Comparison of ENCODE assay signal across 1 cellular context in the genomic region with DNA sequence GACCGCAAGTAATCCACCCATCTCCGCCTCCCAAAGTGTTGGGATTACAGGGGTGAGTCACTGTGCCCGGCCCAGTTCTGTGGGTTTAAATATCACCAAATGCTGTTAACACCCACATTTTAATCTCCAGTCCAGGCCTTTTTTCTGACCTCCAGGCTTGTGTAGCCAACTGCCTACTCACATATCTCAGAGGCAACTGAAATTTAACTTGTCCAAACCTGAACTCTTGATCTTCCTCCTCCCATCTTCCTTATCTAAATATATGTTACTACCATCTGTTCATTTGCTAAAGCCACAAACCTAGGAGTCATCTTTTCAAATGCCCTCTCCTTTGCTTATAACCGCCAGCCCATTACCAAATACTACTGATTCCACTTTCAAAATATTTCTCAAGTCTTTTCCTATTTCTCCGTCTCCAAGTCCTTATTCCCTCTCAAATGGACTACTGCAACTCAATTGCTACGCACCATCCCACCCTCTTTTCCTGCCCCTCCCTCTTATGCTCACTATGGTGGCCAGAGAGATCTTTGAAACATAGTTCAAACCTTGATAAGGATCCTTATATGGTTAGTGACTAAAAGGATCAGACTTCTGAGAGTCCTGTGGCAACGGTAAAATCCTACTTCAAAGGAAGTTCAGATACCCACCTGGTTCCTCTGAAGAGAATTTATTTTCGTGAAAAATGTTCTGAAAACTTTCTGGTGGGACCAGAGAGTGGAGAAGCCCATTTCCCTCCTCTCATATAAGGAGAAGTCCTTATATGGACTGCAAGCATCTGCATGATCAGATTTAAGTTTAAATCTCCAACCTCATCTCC.
TF ChIP-seq lines count a peak whose summit lies in the region.

No MANE protein-coding gene starts in this region.

TF ChIP-seq in K562, 482 proteins besides CTCF, POLR2A, EP300 and RAD21 (continued from another document and continues in another):
- TF ChIP-seq ZNF184 (CRISPR knock-in tag; IDR thresholded peaks at IDR 0.05) (no peak), ZNF785 (CRISPR knock-in tag; IDR thresholded peaks at IDR 0.05) (no peak), SP2 (IDR thresholded peaks at IDR 0.05; ENCODE audit: extremely low read depth, low read depth, low read length, poor library complexity, severe bottlenecking) (no peak), ZNF695 (CRISPR knock-in tag; IDR thresholded peaks at IDR 0.05) (no peak), PHF21A (IDR thresholded peaks at IDR 0.05; ENCODE audit: borderline replicate concordance, low read depth) (no peak), HNRNPK (IDR thresholded peaks at IDR 0.05; ENCODE audit: low read depth, low read length, poor library complexity, severe bottlenecking) (no peak), IRF2 (CRISPR knock-in tag; IDR thresholded peaks at IDR 0.05) (no peak), CBX8 (IDR thresholded peaks at IDR 0.05; ENCODE audit: borderline replicate concordance, extremely low read depth, low read depth, low read length, poor library complexity, severe bottlenecking) (no peak), ZNF668 (CRISPR knock-in tag; IDR thresholded peaks at IDR 0.05) (no peak), SRSF1 (IDR thresholded peaks at IDR 0.05; ENCODE audit: low read depth, low read length) (no peak), EGR1 (conservative IDR thresholded peaks at IDR 0.05) (peak; percentile 94), CSDE1 (IDR thresholded peaks at IDR 0.05) (no peak), RHOXF2B (CRISPR knock-in tag; conservative IDR thresholded peaks at IDR 0.05) (no peak), ERF (CRISPR knock-in tag; IDR thresholded peaks at IDR 0.05) (no peak), KDM4B (IDR thresholded peaks at IDR 0.05; ENCODE audit: borderline replicate concordance in 2 of 2, low read depth in 1 of 2) (peak in 1 of 2 experiments; percentile 88; a peak in 1 of 4 replicates), MEIS2 (IDR thresholded peaks at IDR 0.05; ENCODE audit: partially characterized antibody) (peak; percentile 82), TGIF2 (CRISPR knock-in tag; IDR thresholded peaks at IDR 0.05) (no peak), SMAD2 (IDR thresholded peaks at IDR 0.05; ENCODE audit: low read depth, low read length) (no peak), HDGF (IDR thresholded peaks at IDR 0.05) (peak; percentile 17; the same call in 1 of the 2 replicates), ZC3H4 (CRISPR knock-in tag; IDR thresholded peaks at IDR 0.05; ENCODE audit: borderline replicate concordance) (no peak), PTBP1 (IDR thresholded peaks at IDR 0.05; ENCODE audit: low read depth, low read length) (no peak), ILF3 (IDR thresholded peaks at IDR 0.05; ENCODE audit: borderline replicate concordance) (peak; percentile 63; the same call in 1 of the 2 replicates), YY1 (IDR thresholded peaks at IDR 0.05; ENCODE audit: borderline replicate concordance in 1 of 3, control insufficient read depth in 1 of 3, extremely low read depth in 1 of 3, insufficient read depth in 3 of 3, insufficient read length in 1 of 3, insufficient replicate concordance in 2 of 3, low read depth in 1 of 3, low read length in 2 of 3) (peak in 1 of 3 experiments; percentile 10)
- TF ChIP-seq, protein P1, sequence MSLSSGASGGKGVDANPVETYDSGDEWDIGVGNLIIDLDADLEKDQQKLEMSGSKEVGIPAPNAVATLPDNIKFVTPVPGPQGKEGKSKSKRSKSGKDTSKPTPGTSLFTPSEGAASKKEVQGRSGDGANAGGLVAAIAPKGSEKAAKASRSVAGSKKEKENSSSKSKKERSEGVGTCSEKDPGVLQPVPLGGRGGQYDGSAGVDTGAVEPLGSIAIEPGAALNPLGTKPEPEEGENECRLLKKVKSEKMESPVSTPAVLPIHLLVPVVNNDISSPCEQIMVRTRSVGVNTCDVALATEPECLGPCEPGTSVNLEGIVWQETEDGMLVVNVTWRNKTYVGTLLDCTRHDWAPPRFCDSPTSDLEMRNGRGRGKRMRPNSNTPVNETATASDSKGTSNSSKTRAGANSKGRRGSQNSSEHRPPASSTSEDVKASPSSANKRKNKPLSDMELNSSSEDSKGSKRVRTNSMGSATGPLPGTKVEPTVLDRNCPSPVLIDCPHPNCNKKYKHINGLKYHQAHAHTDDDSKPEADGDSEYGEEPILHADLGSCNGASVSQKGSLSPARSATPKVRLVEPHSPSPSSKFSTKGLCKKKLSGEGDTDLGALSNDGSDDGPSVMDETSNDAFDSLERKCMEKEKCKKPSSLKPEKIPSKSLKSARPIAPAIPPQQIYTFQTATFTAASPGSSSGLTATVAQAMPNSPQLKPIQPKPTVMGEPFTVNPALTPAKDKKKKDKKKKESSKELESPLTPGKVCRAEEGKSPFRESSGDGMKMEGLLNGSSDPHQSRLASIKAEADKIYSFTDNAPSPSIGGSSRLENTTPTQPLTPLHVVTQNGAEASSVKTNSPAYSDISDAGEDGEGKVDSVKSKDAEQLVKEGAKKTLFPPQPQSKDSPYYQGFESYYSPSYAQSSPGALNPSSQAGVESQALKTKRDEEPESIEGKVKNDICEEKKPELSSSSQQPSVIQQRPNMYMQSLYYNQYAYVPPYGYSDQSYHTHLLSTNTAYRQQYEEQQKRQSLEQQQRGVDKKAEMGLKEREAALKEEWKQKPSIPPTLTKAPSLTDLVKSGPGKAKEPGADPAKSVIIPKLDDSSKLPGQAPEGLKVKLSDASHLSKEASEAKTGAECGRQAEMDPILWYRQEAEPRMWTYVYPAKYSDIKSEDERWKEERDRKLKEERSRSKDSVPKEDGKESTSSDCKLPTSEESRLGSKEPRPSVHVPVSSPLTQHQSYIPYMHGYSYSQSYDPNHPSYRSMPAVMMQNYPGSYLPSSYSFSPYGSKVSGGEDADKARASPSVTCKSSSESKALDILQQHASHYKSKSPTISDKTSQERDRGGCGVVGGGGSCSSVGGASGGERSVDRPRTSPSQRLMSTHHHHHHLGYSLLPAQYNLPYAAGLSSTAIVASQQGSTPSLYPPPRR (CRISPR knock-in tag; IDR thresholded peaks at IDR 0.05; ENCODE audit: borderline replicate concordance), result no peak
- TF ChIP-seq, protein P2, sequence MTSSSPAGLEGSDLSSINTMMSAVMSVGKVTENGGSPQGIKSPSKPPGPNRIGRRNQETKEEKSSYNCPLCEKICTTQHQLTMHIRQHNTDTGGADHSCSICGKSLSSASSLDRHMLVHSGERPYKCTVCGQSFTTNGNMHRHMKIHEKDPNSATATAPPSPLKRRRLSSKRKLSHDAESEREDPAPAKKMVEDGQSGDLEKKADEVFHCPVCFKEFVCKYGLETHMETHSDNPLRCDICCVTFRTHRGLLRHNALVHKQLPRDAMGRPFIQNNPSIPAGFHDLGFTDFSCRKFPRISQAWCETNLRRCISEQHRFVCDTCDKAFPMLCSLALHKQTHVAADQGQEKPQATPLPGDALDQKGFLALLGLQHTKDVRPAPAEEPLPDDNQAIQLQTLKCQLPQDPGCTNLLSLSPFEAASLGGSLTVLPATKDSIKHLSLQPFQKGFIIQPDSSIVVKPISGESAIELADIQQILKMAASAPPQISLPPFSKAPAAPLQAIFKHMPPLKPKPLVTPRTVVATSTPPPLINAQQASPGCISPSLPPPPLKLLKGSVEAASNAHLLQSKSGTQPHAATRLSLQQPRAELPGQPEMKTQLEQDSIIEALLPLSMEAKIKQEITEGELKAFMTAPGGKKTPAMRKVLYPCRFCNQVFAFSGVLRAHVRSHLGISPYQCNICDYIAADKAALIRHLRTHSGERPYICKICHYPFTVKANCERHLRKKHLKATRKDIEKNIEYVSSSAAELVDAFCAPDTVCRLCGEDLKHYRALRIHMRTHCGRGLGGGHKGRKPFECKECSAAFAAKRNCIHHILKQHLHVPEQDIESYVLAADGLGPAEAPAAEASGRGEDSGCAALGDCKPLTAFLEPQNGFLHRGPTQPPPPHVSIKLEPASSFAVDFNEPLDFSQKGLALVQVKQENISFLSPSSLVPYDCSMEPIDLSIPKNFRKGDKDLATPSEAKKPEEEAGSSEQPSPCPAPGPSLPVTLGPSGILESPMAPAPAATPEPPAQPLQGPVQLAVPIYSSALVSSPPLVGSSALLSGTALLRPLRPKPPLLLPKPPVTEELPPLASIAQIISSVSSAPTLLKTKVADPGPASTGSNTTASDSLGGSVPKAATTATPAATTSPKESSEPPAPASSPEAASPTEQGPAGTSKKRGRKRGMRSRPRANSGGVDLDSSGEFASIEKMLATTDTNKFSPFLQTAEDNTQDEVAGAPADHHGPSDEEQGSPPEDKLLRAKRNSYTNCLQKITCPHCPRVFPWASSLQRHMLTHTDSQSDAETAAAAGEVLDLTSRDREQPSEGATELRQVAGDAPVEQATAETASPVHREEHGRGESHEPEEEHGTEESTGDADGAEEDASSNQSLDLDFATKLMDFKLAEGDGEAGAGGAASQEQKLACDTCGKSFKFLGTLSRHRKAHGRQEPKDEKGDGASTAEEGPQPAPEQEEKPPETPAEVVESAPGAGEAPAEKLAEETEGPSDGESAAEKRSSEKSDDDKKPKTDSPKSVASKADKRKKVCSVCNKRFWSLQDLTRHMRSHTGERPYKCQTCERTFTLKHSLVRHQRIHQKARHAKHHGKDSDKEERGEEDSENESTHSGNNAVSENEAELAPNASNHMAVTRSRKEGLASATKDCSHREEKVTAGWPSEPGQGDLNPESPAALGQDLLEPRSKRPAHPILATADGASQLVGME (CRISPR knock-in tag; IDR thresholded peaks at IDR 0.05), result no peak
- TF ChIP-seq, protein P3, sequence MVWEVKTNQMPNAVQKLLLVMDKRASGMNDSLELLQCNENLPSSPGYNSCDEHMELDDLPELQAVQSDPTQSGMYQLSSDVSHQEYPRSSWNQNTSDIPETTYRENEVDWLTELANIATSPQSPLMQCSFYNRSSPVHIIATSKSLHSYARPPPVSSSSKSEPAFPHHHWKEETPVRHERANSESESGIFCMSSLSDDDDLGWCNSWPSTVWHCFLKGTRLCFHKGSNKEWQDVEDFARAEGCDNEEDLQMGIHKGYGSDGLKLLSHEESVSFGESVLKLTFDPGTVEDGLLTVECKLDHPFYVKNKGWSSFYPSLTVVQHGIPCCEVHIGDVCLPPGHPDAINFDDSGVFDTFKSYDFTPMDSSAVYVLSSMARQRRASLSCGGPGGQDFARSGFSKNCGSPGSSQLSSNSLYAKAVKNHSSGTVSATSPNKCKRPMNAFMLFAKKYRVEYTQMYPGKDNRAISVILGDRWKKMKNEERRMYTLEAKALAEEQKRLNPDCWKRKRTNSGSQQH (CRISPR knock-in tag; IDR thresholded peaks at IDR 0.05), result 0 out of 2 replicates have a peak, but pooled peaks have one; percentile 8
- TF ChIP-seq, protein P4, sequence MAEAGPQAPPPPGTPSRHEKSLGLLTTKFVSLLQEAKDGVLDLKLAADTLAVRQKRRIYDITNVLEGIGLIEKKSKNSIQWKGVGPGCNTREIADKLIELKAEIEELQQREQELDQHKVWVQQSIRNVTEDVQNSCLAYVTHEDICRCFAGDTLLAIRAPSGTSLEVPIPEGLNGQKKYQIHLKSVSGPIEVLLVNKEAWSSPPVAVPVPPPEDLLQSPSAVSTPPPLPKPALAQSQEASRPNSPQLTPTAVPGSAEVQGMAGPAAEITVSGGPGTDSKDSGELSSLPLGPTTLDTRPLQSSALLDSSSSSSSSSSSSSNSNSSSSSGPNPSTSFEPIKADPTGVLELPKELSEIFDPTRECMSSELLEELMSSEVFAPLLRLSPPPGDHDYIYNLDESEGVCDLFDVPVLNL (CRISPR knock-in tag; IDR thresholded peaks at IDR 0.05; ENCODE audit: low read depth), result no peak
- TF ChIP-seq, protein P5, sequence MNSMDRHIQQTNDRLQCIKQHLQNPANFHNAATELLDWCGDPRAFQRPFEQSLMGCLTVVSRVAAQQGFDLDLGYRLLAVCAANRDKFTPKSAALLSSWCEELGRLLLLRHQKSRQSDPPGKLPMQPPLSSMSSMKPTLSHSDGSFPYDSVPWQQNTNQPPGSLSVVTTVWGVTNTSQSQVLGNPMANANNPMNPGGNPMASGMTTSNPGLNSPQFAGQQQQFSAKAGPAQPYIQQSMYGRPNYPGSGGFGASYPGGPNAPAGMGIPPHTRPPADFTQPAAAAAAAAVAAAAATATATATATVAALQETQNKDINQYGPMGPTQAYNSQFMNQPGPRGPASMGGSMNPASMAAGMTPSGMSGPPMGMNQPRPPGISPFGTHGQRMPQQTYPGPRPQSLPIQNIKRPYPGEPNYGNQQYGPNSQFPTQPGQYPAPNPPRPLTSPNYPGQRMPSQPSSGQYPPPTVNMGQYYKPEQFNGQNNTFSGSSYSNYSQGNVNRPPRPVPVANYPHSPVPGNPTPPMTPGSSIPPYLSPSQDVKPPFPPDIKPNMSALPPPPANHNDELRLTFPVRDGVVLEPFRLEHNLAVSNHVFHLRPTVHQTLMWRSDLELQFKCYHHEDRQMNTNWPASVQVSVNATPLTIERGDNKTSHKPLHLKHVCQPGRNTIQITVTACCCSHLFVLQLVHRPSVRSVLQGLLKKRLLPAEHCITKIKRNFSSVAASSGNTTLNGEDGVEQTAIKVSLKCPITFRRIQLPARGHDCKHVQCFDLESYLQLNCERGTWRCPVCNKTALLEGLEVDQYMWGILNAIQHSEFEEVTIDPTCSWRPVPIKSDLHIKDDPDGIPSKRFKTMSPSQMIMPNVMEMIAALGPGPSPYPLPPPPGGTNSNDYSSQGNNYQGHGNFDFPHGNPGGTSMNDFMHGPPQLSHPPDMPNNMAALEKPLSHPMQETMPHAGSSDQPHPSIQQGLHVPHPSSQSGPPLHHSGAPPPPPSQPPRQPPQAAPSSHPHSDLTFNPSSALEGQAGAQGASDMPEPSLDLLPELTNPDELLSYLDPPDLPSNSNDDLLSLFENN (IDR thresholded peaks at IDR 0.05; ENCODE audit: low read depth in 2 of 2, low read length in 2 of 2), result peak; percentile 82 to 90
- TF ChIP-seq, protein P6, sequence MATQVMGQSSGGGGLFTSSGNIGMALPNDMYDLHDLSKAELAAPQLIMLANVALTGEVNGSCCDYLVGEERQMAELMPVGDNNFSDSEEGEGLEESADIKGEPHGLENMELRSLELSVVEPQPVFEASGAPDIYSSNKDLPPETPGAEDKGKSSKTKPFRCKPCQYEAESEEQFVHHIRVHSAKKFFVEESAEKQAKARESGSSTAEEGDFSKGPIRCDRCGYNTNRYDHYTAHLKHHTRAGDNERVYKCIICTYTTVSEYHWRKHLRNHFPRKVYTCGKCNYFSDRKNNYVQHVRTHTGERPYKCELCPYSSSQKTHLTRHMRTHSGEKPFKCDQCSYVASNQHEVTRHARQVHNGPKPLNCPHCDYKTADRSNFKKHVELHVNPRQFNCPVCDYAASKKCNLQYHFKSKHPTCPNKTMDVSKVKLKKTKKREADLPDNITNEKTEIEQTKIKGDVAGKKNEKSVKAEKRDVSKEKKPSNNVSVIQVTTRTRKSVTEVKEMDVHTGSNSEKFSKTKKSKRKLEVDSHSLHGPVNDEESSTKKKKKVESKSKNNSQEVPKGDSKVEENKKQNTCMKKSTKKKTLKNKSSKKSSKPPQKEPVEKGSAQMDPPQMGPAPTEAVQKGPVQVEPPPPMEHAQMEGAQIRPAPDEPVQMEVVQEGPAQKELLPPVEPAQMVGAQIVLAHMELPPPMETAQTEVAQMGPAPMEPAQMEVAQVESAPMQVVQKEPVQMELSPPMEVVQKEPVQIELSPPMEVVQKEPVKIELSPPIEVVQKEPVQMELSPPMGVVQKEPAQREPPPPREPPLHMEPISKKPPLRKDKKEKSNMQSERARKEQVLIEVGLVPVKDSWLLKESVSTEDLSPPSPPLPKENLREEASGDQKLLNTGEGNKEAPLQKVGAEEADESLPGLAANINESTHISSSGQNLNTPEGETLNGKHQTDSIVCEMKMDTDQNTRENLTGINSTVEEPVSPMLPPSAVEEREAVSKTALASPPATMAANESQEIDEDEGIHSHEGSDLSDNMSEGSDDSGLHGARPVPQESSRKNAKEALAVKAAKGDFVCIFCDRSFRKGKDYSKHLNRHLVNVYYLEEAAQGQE (CRISPR knock-in tag; IDR thresholded peaks at IDR 0.05; ENCODE audit: low read depth), result no peak
